1 cellular context compared by ENCODE assay signal in the genomic region with DNA sequence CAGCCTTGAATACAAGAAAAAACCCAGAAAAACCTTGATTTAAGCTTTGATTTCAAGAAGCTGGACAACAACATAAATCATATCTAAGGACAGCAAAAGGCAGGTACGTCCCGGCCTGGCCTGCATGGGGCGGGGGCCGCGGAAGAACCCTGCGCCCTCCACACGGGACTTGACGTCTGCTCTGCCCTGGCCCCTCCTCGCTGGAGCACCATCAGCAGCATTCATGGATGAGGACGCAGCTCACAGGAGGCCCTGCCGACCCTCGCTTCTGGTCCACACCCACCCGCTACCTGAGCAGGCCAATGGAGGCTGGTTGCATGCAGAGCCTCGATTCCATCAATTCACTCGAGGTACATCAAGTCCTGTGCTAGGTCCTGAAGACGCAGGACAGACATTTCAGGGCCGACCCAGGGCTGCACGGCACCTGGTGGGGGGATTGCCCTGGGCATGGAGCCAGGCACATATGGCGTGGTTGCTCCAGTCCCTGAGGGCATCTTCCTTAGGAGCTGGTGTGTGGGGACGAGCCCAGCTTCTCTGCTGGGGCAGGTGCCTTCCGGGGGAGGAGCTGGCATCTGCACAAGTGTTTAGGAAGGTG.
TF ChIP-seq lines count a peak whose summit lies in the region.

No MANE protein-coding gene starts in this region.

TF ChIP-seq in SK-N-SH treated with all-trans-retinoic acid at 6 μM for 48 hours, 23 proteins besides CTCF, POLR2A, EP300 and RAD21 (continued from another document):
- TF ChIP-seq ARNTL (CRISPR knock-in tag; IDR thresholded peaks at IDR 0.05; ENCODE audit: borderline replicate concordance, low read depth): no peak
- TF ChIP-seq, protein P1, sequence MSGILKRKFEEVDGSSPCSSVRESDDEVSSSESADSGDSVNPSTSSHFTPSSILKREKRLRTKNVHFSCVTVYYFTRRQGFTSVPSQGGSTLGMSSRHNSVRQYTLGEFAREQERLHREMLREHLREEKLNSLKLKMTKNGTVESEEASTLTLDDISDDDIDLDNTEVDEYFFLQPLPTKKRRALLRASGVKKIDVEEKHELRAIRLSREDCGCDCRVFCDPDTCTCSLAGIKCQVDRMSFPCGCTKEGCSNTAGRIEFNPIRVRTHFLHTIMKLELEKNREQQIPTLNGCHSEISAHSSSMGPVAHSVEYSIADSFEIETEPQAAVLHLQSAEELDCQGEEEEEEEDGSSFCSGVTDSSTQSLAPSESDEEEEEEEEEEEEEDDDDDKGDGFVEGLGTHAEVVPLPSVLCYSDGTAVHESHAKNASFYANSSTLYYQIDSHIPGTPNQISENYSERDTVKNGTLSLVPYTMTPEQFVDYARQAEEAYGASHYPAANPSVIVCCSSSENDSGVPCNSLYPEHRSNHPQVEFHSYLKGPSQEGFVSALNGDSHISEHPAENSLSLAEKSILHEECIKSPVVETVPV (CRISPR knock-in tag; IDR thresholded peaks at IDR 0.05): no peak
- TF ChIP-seq, protein P2, sequence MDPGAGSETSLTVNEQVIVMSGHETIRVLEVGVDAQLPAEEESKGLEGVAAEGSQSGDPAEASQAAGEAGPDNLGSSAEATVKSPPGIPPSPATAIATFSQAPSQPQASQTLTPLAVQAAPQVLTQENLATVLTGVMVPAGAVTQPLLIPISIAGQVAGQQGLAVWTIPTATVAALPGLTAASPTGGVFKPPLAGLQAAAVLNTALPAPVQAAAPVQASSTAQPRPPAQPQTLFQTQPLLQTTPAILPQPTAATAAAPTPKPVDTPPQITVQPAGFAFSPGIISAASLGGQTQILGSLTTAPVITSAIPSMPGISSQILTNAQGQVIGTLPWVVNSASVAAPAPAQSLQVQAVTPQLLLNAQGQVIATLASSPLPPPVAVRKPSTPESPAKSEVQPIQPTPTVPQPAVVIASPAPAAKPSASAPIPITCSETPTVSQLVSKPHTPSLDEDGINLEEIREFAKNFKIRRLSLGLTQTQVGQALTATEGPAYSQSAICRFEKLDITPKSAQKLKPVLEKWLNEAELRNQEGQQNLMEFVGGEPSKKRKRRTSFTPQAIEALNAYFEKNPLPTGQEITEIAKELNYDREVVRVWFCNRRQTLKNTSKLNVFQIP (CRISPR knock-in tag; IDR thresholded peaks at IDR 0.05; ENCODE audit: borderline replicate concordance, low read depth): no peak
- no peak for TF ChIP-seq ESRRG (CRISPR knock-in tag; IDR thresholded peaks at IDR 0.05)
- TF ChIP-seq SNAI2 (CRISPR knock-in tag; IDR thresholded peaks at IDR 0.05): no peak
- TF ChIP-seq ZFP3 (CRISPR knock-in tag; IDR thresholded peaks at IDR 0.05): no peak
- TF ChIP-seq CSDC2 (CRISPR knock-in tag; IDR thresholded peaks at IDR 0.05): no peak
